Comparison of ENCODE assay signal across 31 cellular contexts in the genomic region with DNA sequence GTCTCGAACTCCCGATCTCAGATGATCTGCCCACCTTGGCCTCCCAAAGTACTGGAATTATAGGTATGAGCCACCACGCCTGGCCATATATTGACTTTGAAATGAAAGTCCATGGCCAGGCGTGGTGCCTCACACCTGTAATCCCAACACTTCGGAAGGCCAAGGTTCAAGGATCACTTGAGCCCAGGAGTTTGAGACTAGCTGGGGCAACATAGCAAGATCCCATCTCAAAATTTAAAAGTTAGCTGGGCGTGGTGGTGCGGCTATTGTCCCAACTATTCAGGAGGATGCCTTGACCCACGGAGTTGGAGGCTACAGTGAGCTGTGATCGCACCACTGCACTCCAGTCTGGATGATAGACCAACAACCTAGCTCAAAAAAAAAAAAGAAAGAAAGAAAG. TPM values are rescaled to one million over a fixed set of nuclear protein-coding genes. Genes with fewer than 3 reads are reported as not detected.
"Had no signal": no experiment of that assay in that cellular context is flagged by ENCODE, and none has a peak within 500 bp of the region (broad histone marks: within the 10 kb centered on the region; RNA-seq: fewer than 3 reads in every experiment).

No MANE protein-coding gene starts in this region.

- ATAC-seq: effector memory CD8-positive, alpha-beta T cell; gastrocnemius medialis; heart right ventricle; left cardiac atrium; left lung; left ventricle myocardium superior; lower lobe of right lung; mucosa of descending colon had no signal

- H3K27ac ChIP-seq: colonic mucosa, epithelial cell of prostate, esophagus squamous epithelium, gastrocnemius medialis, heart right ventricle, left lung, lower lobe of right lung had no signal

- H3K27me3 ChIP-seq: colonic mucosa, esophagus squamous epithelium, gastrocnemius medialis, left lung had no signal

- FAIRE-seq: endometrium, islet of Langerhans, keratinocyte had no signal

- H3K9me3 ChIP-seq: colonic mucosa, esophagus squamous epithelium, gastrocnemius medialis, heart right ventricle, left lung, lower lobe of right lung, mucosa of descending colon had no signal

- H3K4me3 ChIP-seq: colonic mucosa, esophagus squamous epithelium, gastrocnemius medialis, heart right ventricle, left lung, lower lobe of right lung, mucosa of descending colon had no signal

- DNase-seq: colonic mucosa; cortex of kidney; effector CD8-positive, alpha-beta T cell; effector memory CD8-positive, alpha-beta T cell; endodermal cell; erythroblast; esophagus squamous epithelium; foreskin melanocyte; gastrocnemius medialis; glutamatergic neuron; head of caudate nucleus; heart right ventricle; hippocampal formation; left cardiac atrium; left lung; left ventricle myocardium superior; lower lobe of right lung; mesenchymal stem cell; mucosa of descending colon had no signal

- H3K4me1 ChIP-seq: colonic mucosa, gastrocnemius medialis, heart right ventricle, left lung, lower lobe of right lung had no signal

- H3K36me3 ChIP-seq: colonic mucosa, esophagus squamous epithelium, gastrocnemius medialis, heart right ventricle, left lung, lower lobe of right lung had no signal

RNA-seq across cellular contexts. Expression of a gene that starts 11.9 kb away (rescaled TPM):
- total RNA-seq: colonic mucosa, dermis microvascular lymphatic vessel endothelial cell, endodermal cell, esophagus mucosa, esophagus squamous epithelium, gastrocnemius medialis, glomerular endothelial cell, heart right ventricle, kidney epithelial cell, left cardiac atrium, left lung, left ventricle myocardium superior, lower leg skin, lower lobe of right lung, lung microvascular endothelial cell, mesenteric fat pad, myocyte had no signal
- polyA plus RNA-seq: heart right ventricle, keratinocyte had no signal
